ENCODE assay signal across 3 cellular contexts in the genomic region with DNA sequence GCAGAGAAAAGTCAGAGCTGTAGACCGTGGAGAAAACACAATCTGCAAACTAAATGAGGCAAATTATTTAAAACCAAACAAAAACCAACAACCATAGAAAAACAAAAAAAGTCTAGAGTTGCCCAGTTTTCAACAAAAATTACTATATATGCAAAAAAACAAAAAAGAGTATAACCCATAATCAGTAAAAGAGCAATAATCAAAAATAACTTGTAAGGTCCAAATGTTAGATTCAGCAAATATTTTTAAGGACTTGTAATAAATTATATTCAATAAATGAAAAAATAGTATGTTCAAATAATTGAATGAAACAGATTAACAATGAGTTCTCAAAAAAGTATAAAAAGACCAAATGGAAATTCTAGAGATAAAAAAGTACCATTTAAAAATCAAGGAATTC.
TF ChIP-seq lines count a peak whose summit lies in the region.

No MANE protein-coding gene starts in this region.

TF ChIP-seq in A549, 52 proteins besides CTCF, POLR2A, EP300 and RAD21:
- TF ChIP-seq RFX5 (IDR thresholded peaks at IDR 0.05): no peak
- TF ChIP-seq HDAC2 (IDR thresholded peaks at IDR 0.05): no peak
- TF ChIP-seq EHMT2 (IDR thresholded peaks at IDR 0.05; ENCODE audit: low read depth): no peak
- TF ChIP-seq FOXS1 (CRISPR knock-in tag; IDR thresholded peaks at IDR 0.05): no peak
- no peak for TF ChIP-seq RARB (CRISPR knock-in tag; IDR thresholded peaks at IDR 0.05)
- no peak for TF ChIP-seq KDM1A (IDR thresholded peaks at IDR 0.05; ENCODE audit: low read depth)
- TF ChIP-seq SMC3 (IDR thresholded peaks at IDR 0.05): no peak
- no peak for TF ChIP-seq CHD2 (IDR thresholded peaks at IDR 0.05; ENCODE audit: low read length, partially characterized antibody)
- TF ChIP-seq EHF (CRISPR knock-in tag; IDR thresholded peaks at IDR 0.05): no peak
- no peak for TF ChIP-seq ZC3H11A (IDR thresholded peaks at IDR 0.05)
- TF ChIP-seq POLR2AphosphoS2 (conservative IDR thresholded peaks at IDR 0.05; ENCODE audit: low read length): no peak

TF ChIP-seq in HCT116, 20 proteins besides CTCF, POLR2A, EP300 and RAD21:
- TF ChIP-seq ZNF274 (IDR thresholded peaks at IDR 0.05; ENCODE audit: low read depth, low read length) (no peak), CEBPB (IDR thresholded peaks at IDR 0.05; ENCODE audit: low read depth) (no peak), ELF1 (IDR thresholded peaks at IDR 0.05; ENCODE audit: borderline replicate concordance, low read depth) (no peak)
- TF ChIP-seq, protein P1, sequence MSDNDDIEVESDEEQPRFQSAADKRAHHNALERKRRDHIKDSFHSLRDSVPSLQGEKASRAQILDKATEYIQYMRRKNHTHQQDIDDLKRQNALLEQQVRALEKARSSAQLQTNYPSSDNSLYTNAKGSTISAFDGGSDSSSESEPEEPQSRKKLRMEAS (IDR thresholded peaks at IDR 0.05): no peak

TF ChIP-seq in GM12878, 131 proteins besides CTCF, POLR2A, EP300 and RAD21:
- TF ChIP-seq MTA2 (IDR thresholded peaks at IDR 0.05; ENCODE audit: low read depth) (no peak), LARP7 (IDR thresholded peaks at IDR 0.05) (no peak), ATF7 (IDR thresholded peaks at IDR 0.05; ENCODE audit: low read depth) (no peak), BMI1 (IDR thresholded peaks at IDR 0.05; ENCODE audit: borderline replicate concordance) (no peak), NFIC (IDR thresholded peaks at IDR 0.05; ENCODE audit: low read depth, low read length) (no peak), NR2C1 (IDR thresholded peaks at IDR 0.05) (no peak)
- TF ChIP-seq, protein P2, sequence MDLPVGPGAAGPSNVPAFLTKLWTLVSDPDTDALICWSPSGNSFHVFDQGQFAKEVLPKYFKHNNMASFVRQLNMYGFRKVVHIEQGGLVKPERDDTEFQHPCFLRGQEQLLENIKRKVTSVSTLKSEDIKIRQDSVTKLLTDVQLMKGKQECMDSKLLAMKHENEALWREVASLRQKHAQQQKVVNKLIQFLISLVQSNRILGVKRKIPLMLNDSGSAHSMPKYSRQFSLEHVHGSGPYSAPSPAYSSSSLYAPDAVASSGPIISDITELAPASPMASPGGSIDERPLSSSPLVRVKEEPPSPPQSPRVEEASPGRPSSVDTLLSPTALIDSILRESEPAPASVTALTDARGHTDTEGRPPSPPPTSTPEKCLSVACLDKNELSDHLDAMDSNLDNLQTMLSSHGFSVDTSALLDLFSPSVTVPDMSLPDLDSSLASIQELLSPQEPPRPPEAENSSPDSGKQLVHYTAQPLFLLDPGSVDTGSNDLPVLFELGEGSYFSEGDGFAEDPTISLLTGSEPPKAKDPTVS (IDR thresholded peaks at IDR 0.05; ENCODE audit: low read depth, low read length): no peak
